ENCODE assay signal across 9 cellular contexts in the genomic region with DNA sequence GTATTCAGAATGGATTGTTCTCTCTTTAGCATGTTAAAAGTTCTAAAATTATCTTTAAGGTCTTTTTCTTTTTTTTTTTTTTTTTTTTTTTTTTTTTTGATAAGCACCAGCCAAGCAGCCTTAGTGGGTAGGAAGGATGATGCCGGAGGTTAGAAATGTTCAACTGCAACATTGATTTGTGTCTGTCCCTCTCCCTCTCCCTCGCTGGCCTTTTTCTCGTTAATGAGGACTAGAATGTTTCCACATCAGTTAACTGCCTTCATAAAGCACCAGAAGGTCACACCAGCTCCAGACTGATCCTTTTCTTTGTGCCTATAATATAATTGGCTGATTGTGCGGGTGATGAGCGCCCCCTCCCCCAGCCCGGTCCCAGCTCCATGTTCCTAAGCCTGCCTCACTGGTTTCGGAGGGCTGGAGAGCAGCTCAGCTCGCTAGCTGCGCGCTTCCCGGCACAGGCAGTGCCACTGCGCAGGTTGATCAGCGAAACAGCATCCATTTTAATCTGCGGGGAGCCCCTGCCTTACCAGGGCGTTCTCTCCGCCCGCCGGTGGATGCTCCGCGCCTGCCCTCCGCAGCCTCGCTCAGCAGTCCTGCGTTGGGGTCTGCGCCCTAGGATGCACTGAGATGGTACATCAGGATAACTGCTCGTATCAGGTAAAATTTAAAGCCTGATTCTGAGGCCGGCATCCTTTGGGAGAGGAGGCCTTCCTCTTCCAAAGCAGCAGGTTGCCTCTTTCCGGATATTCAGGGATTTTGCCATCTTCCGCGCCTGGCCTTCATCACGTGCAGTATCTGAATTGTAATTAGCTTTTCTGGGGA. TPM values are rescaled to one million over a fixed set of nuclear protein-coding genes. Genes with fewer than 3 reads are reported as not detected.
DNase-seq lines count a peak whose midpoint lies in the region; ATAC-seq and TF ChIP-seq lines count a peak whose summit lies in the region.
"Had no signal": no experiment of that assay in that cellular context is flagged by ENCODE, and none has a peak within 500 bp of the region (broad histone marks: within the 10 kb centered on the region; RNA-seq: fewer than 3 reads in every experiment).

Gene SCHIP1 (plus strand): TSS at position 301 of the 819 bp plus-strand sequence.

- no peaks in the 10 kb centered on the region for H3F3A ChIP-seq in MM.1S (ENCODE audit: insufficient read depth, low read length)

- peak within 1 kb of the TSS; percentile 85 for H3K27ac Mint-ChIP-seq in chondrocyte (ENCODE audit: unreplicated experiment)
- no peak within 1 kb of the TSS for H3K27ac Mint-ChIP-seq in CD8-positive, alpha-beta memory T cell

- no peaks in the 10 kb centered on the region for H3K36me3 Mint-ChIP-seq in chondrocyte (ENCODE audit: low read depth)
- H3K36me3 Mint-ChIP-seq in CD8-positive, alpha-beta memory T cell = no peaks in the 10 kb centered on the region

- CTCF ChIA-PET in IMR-90 (lab: Yijun Ruan, JAX) = interaction anchor here (0.6 to 0.8 kb wide), 3 partner anchors 11 to 673 kb away, joined by 4 to 7 read pairs (median 5); no protein-coding TSS in a partner anchor
- CTCF ChIA-PET in CD8-positive, alpha-beta memory T cell (lab: Charles Lee) = no interaction called here

- H3K9ac ChIP-seq in IMR-90 (ENCODE audit: low read depth, low read length) = no peak within 1 kb of the TSS
- no peak within 1 kb of the TSS for H3K9ac ChIP-seq in MM.1S (ENCODE audit: low read length)

- 0 out of 2 replicates have a peak within 1 kb of the TSS, but pooled peaks have one; percentile 10 for H3K23ac ChIP-seq in IMR-90 (ENCODE audit: low read depth, low read length)

- no peak within 1 kb of the TSS for H3K4ac ChIP-seq in IMR-90 (ENCODE audit: low read depth, low read length)

- no peak within 1 kb of the TSS for H2AK9ac ChIP-seq in IMR-90 (replicated peaks; ENCODE audit: low read depth, low read length, poor library complexity)

- no peaks in the 10 kb centered on the region for H3K79me2 ChIP-seq in MM.1S (ENCODE audit: low read length)

- TF ChIP-seq POLR2A in IMR-90 (IDR thresholded peaks at IDR 0.05; ENCODE audit: low read depth, low read length) = no peak

- ATAC-seq in GM18511 (IDR thresholded peaks at IDR 0.05; ENCODE audit: unreplicated experiment) = peak; percentile 77
- no peak for ATAC-seq in IMR-90 (ENCODE audit: low read depth)
- peak; percentile 27 for ATAC-seq in lung (ENCODE audit: insufficient read depth, low FRiP score)
- no peak for ATAC-seq in GM21619 (IDR thresholded peaks at IDR 0.05; ENCODE audit: unreplicated experiment)

- no peak within 1 kb of the TSS for H2BK5ac ChIP-seq in IMR-90 (ENCODE audit: low read depth, low read length, poor library complexity, severe bottlenecking)

- H3K18ac ChIP-seq in IMR-90 (ENCODE audit: low read depth, low read length) = no peak within 1 kb of the TSS; the same call in 1 of the 2 replicates

- BruUV-seq in IMR-90 (replicated peaks; lab: Mats Ljungman, UMichigan) = no TSS peak

- POLR2A ChIA-PET in IMR-90 (lab: Charles Lee; ENCODE audit: unreplicated experiment) = interaction anchor here (0.7 kb wide), 1 partner anchor 58 kb away, joined by 6 read pairs; no protein-coding TSS in a partner anchor
- POLR2A ChIA-PET in CD8-positive, alpha-beta memory T cell (lab: Charles Lee) = no interaction called here

- peak within 1 kb of the TSS; percentile 62 for H3K4me3 Mint-ChIP-seq in chondrocyte (ENCODE audit: unreplicated experiment)
- H3K4me3 Mint-ChIP-seq in CD8-positive, alpha-beta memory T cell = peak within 1 kb of the TSS in 1 of 7 donors; percentile 39

- no peaks in the 10 kb centered on the region for H3K27me3 Mint-ChIP-seq in chondrocyte (ENCODE audit: low read depth)
- H3K27me3 Mint-ChIP-seq in CD8-positive, alpha-beta memory T cell = peaks cover 9 to 46% of the 10 kb centered on the region in 2 donors

- H4K20me1 ChIP-seq in IMR-90 (ENCODE audit: insufficient read depth, low read length) (peaks cover 35% of the 10 kb centered on the region), MM.1S (ENCODE audit: insufficient read depth, low read length) (no peaks in the 10 kb centered on the region)

- WGBS in IMR-90 (ENCODE audit: extremely low coverage in 2 of 2, insufficient read length in 1 of 2), 2 experiments = 75% methylated on average over 4 of the region's 30 CpGs; no CpG with 5 or more reads in 1 of the 2 experiments
- 30 to 43% methylated on average over 30 of the region's 30 CpGs for WGBS in lung, 2 donors

- TF ChIP-seq CTCF in IMR-90 (conservative IDR thresholded peaks at IDR 0.05; ENCODE audit: low read depth, low read length) = no peak
- no peak for TF ChIP-seq CTCF in chondrocyte (IDR thresholded peaks at IDR 0.05)
- no peak for TF ChIP-seq CTCF in lung (IDR thresholded peaks at IDR 0.05; ENCODE audit: control extremely low read depth, extremely low read depth)
- no peak for TF ChIP-seq CTCF in MM.1S (IDR thresholded peaks at IDR 0.05; ENCODE audit: low read length)

- no peak within 1 kb of the TSS for H2BK15ac ChIP-seq in IMR-90 (ENCODE audit: low read depth, low read length)

- peak within 1 kb of the TSS; percentile 20; the same call in 1 of the 2 replicates for H4K5ac ChIP-seq in IMR-90 (ENCODE audit: low read depth, low read length)

- no peak within 1 kb of the TSS for H2BK20ac ChIP-seq in IMR-90 (ENCODE audit: low read depth, low read length)

- H3K4me1 ChIP-seq in IMR-90 (ENCODE audit: control insufficient read depth, insufficient read depth, low read length) (peaks cover 26% of the 10 kb centered on the region), lung (ENCODE audit: control insufficient read depth in 2 of 2, insufficient read depth in 2 of 2, low read length in 2 of 2) (peaks cover 6 to 36% of the 10 kb centered on the region in 2 donors), MM.1S (ENCODE audit: low read length) (no peaks in the 10 kb centered on the region; the same call in 1 of the 2 replicates)
- no peaks in the 10 kb centered on the region for H3K4me1 ChIP-seq in CD8-positive, alpha-beta memory T cell (ENCODE audit: insufficient read depth, low read length)

- no peaks in the 10 kb centered on the region for H3K9me2 ChIP-seq in MM.1S (replicated peaks; ENCODE audit: insufficient read depth, low read length)

- no peak within 1 kb of the TSS; the same call in 1 of the 2 replicates for H3K4me2 ChIP-seq in IMR-90 (ENCODE audit: low read depth, low read length)
- no peak within 1 kb of the TSS for H3K4me2 ChIP-seq in MM.1S (ENCODE audit: low read depth, low read length)

- no peaks in the 10 kb centered on the region for H3K9me3 Mint-ChIP-seq in chondrocyte (ENCODE audit: low read depth)
- H3K9me3 Mint-ChIP-seq in CD8-positive, alpha-beta memory T cell = peaks cover 0 to 2% (median 0%) of the 10 kb centered on the region in 5 donors

- intact Hi-C loops in IMR-90 (cut with micrococcal nuclease) = loop anchor here (5.0 kb wide), 1 partner anchor 43 kb away; no protein-coding TSS in a partner anchor

- peak within 1 kb of the TSS in 1 of 2 experiments; percentile 42; a peak in 1 of 4 replicates for H4K8ac ChIP-seq in IMR-90 (ENCODE audit: low read depth in 2 of 2, low read length in 2 of 2)

- peaks cover 8% of the 10 kb centered on the region for H3K9me1 ChIP-seq in IMR-90 (ENCODE audit: insufficient read depth, low read length)

- H3K14ac ChIP-seq in IMR-90 (replicated peaks; ENCODE audit: low read depth, low read length) = no peak within 1 kb of the TSS

- peaks cover 69% of the 10 kb centered on the region for H3K4me1 Mint-ChIP-seq in chondrocyte (ENCODE audit: low read depth)
- H3K4me1 Mint-ChIP-seq in CD8-positive, alpha-beta memory T cell = peaks cover 0 to 4% (median 0%) of the 10 kb centered on the region in 3 donors

- no peak within 1 kb of the TSS for H2BK120ac ChIP-seq in IMR-90 (ENCODE audit: low read depth, low read length)

- in situ Hi-C loops in IMR-90 (cut with MboI; ENCODE audit: low sequenced_read_pairs) = no loop called here

- no peak within 1 kb of the TSS for H2AK5ac ChIP-seq in IMR-90 (ENCODE audit: low read depth, low read length)

- peaks cover 18 to 67% of the 10 kb centered on the region in 2 experiments for H3K79me1 ChIP-seq in IMR-90 (ENCODE audit: low read depth in 1 of 2, low read length in 2 of 2)

- no peaks in the 10 kb centered on the region for H3K36me3 ChIP-seq in IMR-90 (ENCODE audit: control insufficient read depth, insufficient read depth, low read length)
- H3K36me3 ChIP-seq in lung (ENCODE audit: control insufficient read depth in 2 of 2, insufficient read depth in 2 of 2, low read length in 2 of 2) = no peaks in the 10 kb centered on the region
- H3K36me3 ChIP-seq in CD8-positive, alpha-beta memory T cell (ENCODE audit: insufficient read depth, low read length) = no peaks in the 10 kb centered on the region
- no peaks in the 10 kb centered on the region for H3K36me3 ChIP-seq in MM.1S (replicated peaks; ENCODE audit: insufficient read depth, low read length)

- dilution Hi-C loops in IMR-90 (cut with HindIII; ENCODE audit: low sequenced_read_pairs, unreplicated experiment) = no loop called here

- no peak within 1 kb of the TSS for H4K91ac ChIP-seq in IMR-90 (ENCODE audit: insufficient read depth, low read depth, low read length)

- H2AFZ ChIP-seq in IMR-90 (replicated peaks; ENCODE audit: low read length, poor library complexity) = no peak within 1 kb of the TSS
- H2AFZ ChIP-seq in MM.1S (ENCODE audit: low read length) = no peak within 1 kb of the TSS

- H3K27ac ChIP-seq in IMR-90 (ENCODE audit: insufficient read depth, low read length) (no peak within 1 kb of the TSS), lung (ENCODE audit: low read depth in 1 of 2, low read length in 1 of 2) (peak within 1 kb of the TSS; percentile 38 to 53), MM.1S (ENCODE audit: low read length) (no peak within 1 kb of the TSS)
- H3K27ac ChIP-seq in CD8-positive, alpha-beta memory T cell (ENCODE audit: low read depth, low read length) = no peak within 1 kb of the TSS
- H3K27ac ChIP-seq: HL-60 had no signal

- H3K9me3 ChIP-seq in IMR-90 (ENCODE audit: control insufficient read depth, insufficient read depth, low read length) (no peaks in the 10 kb centered on the region), lung (ENCODE audit: control insufficient read depth in 2 of 2, insufficient read depth in 1 of 2, low read length in 1 of 2) (peaks cover 0 to 2% of the 10 kb centered on the region in 2 donors), MM.1S (replicated peaks; ENCODE audit: insufficient read depth, low read length) (no peaks in the 10 kb centered on the region)
- no peaks in the 10 kb centered on the region for H3K9me3 ChIP-seq in CD8-positive, alpha-beta memory T cell (ENCODE audit: low read length)

- no peak within 1 kb of the TSS for H3K4me3 ChIP-seq in IMR-90 (ENCODE audit: insufficient read depth, low read depth, low read length)
- peak within 1 kb of the TSS; percentile 22 for H3K4me3 ChIP-seq in lung
- H3K4me3 ChIP-seq in CD8-positive, alpha-beta memory T cell (ENCODE audit: low read length) = no peak within 1 kb of the TSS
- no peak within 1 kb of the TSS for H3K4me3 ChIP-seq in MM.1S (ENCODE audit: low read length)

- no peak for DNase-seq in IMR-90
- no peak for DNase-seq in chondrocyte (ENCODE audit: low spot score)
- no peak for DNase-seq in lung (ENCODE audit: low spot score)
- DNase-seq in superior temporal gyrus (ENCODE audit: extremely low spot score) = peak; percentile 95
- no peak for DNase-seq in CD8-positive, alpha-beta memory T cell
- DNase-seq in MM.1S = no peak

- no peak for TF ChIP-seq RAD21 in IMR-90 (IDR thresholded peaks at IDR 0.05; ENCODE audit: low read length)

- H3K27me3 ChIP-seq in IMR-90 (ENCODE audit: control insufficient read depth, insufficient read depth, low read length) = no peaks in the 10 kb centered on the region
- no peaks in the 10 kb centered on the region for H3K27me3 ChIP-seq in lung (ENCODE audit: control insufficient read depth, insufficient read depth)
- no peaks in the 10 kb centered on the region for H3K27me3 ChIP-seq in CD8-positive, alpha-beta memory T cell (ENCODE audit: insufficient read depth, low read length, poor library complexity, severe bottlenecking)
- H3K27me3 ChIP-seq in MM.1S (replicated peaks; ENCODE audit: insufficient read depth, low read length) = no peaks in the 10 kb centered on the region

- no peak within 1 kb of the TSS for H3K56ac ChIP-seq in IMR-90 (ENCODE audit: extremely low read depth, insufficient read depth, low read length)

RNA-seq across cellular contexts. Expression of gene SCHIP1, which starts in this region (rescaled TPM):
- 5.0 and 5.4 TPM in 2 replicates for total RNA-seq in IMR-90 (2012; rRNA removed)
- polyA plus RNA-seq in IMR-90 (2012; rRNA removed) = 2.8 and 3.9 TPM in 2 replicates
- 0.21 and 0.57 TPM in 2 replicates for polyA plus RNA-seq in IMR-90 (2012; cell fraction: cytosol; rRNA removed)
- 3.5 and 19.4 TPM in 2 replicates for polyA plus RNA-seq in IMR-90 (2012; cell fraction: nucleus; rRNA removed; ENCODE audit: low replicate concordance)
- total RNA-seq in chondrocyte = 7.1 to 10.6 TPM (median 7.5 TPM) in 3 replicates
- total RNA-seq in lung = 10 to 100 TPM; 12.4 to 19.6 TPM
- polyA plus RNA-seq in lung = 10 to 100 TPM in 1 of 2 donors, 1 to 10 TPM in 1; 6.9 to 15.2 TPM
- total RNA-seq in CD8-positive, alpha-beta memory T cell = not detected
- not detected for polyA plus RNA-seq in CD8-positive, alpha-beta memory T cell

Comparison
In these comparisons a context has a peak if more than half of its experiments do, and no peak if none do; other contexts are left out.
1. ATAC-seq: peak in GM18511 (single experiment) and lung (single experiment); none in IMR-90 (single experiment) and GM21619 (single experiment).
2. H3K27ac ChIP-seq: peak in lung (2 of 2); none in IMR-90 (single experiment), CD8-positive, alpha-beta memory T cell (single experiment) and MM.1S (single experiment).